Comparison of ENCODE assay signal across 24 cellular contexts in genomic region chr3:2391876-2392275, GRCh38.
"Had no signal": no experiment of that assay in that cellular context is flagged by ENCODE, and none has a peak within 500 bp of the region (broad histone marks: within the 10 kb centered on the region; RNA-seq: fewer than 3 reads in every experiment).

No MANE protein-coding gene starts in this region.

- DNase-seq: stimulated activated CD4-positive, alpha-beta T cell treated with anti-CD3 and anti-CD28 coated beads, Interleukin-2, amount 100 ng/mL, for 48 hours; stimulated activated CD4-positive, alpha-beta T cell treated with anti-CD3 and anti-CD28 coated beads, Interleukin-4, amount 100 ng/mL, for 1 hour; stimulated activated CD4-positive, alpha-beta T cell treated with anti-CD3 and anti-CD28 coated beads, Interleukin-4, amount 100 ng/mL, for 24 hours; stimulated activated CD4-positive, alpha-beta T cell treated with anti-CD3 and anti-CD28 coated beads, Interleukin-4, amount 100 ng/mL, for 4 hours; stimulated activated CD8-positive, alpha-beta memory T cell treated with anti-CD3 and anti-CD28 coated beads, Interleukin-4, amount 100 ng/mL, for 48 hours; stimulated activated naive B cell treated with anti-CD40 and anti-IgM and Interleukin-4, amounts not matched to agents 10 μg/mL and 1 μg/mL and 100 μg/mL, for 72 hours; stimulated activated naive CD4-positive, alpha-beta T cell; stimulated activated naive CD4-positive, alpha-beta T cell treated with Interleukin-2 at 50 U/mL for 16 hours; stimulated activated naive CD8-positive, alpha-beta T cell treated with anti-CD3 and anti-CD28 coated beads, Interleukin-15, amount 100 ng/mL, for 72 hours; stimulated activated naive CD8-positive, alpha-beta T cell treated with anti-CD3 and anti-CD28 coated beads, Interleukin-15, Interleukin-2, amounts not matched to agents 100 U/mL and 50 U/mL, for 24 hours; stomach; testis; thyroid gland; transverse colon; trophoblast cell; upper lobe of left lung; upper lobe of right lung; uterus had no signal

- H3K27me3 ChIP-seq: stomach, suprapubic skin, testis, thyroid gland, tibial nerve, transverse colon, upper lobe of left lung, upper lobe of right lung, uterus, vagina had no signal

- ATAC-seq: stimulated activated effector memory CD8-positive, alpha-beta T cell treated with anti-CD3 and anti-CD28 coated beads, Interleukin-12 subunit alpha, Interleukin-12 subunit beta, amount 100 ng/mL, for 72 hours; stimulated activated memory B cell treated with anti-CD40 and anti-IgM and Interleukin-4, amounts not matched to agents 10 μg/mL and 1 μg/mL and 100 μg/mL, for 72 hours; stimulated activated naive B cell treated with anti-CD40 and anti-IgM and Interleukin-4, amounts not matched to agents 10 μg/mL and 1 μg/mL and 100 μg/mL, for 72 hours; stimulated activated naive CD8-positive, alpha-beta T cell treated with anti-CD3 and anti-CD28 coated beads, Interleukin-15, amount 100 ng/mL, for 72 hours; stimulated activated naive CD8-positive, alpha-beta T cell treated with anti-CD3 and anti-CD28 coated beads, Interleukin-15, Interleukin-2, amounts not matched to agents 100 U/mL and 50 U/mL, for 24 hours; upper lobe of right lung had no signal

- H3K4me3 ChIP-seq: stomach, suprapubic skin, testis, thoracic aorta, thyroid gland, tibial nerve, transverse colon, upper lobe of left lung, upper lobe of right lung, uterus, vagina had no signal

- H3K9me3 ChIP-seq: stomach, suprapubic skin, testis, thoracic aorta, thyroid gland, tibial nerve, transverse colon, upper lobe of left lung, upper lobe of right lung, uterus, vagina had no signal

- H3K4me1 ChIP-seq: stomach, suprapubic skin, testis, thyroid gland, tibial nerve, upper lobe of left lung, upper lobe of right lung, uterus, vagina had no signal

- H3K27ac ChIP-seq: stomach, suprapubic skin, testis, thoracic aorta, thyroid gland, tibial nerve, transverse colon, upper lobe of left lung, upper lobe of right lung, uterus, vagina had no signal

- H3K36me3 ChIP-seq: stomach, suprapubic skin, thoracic aorta, thyroid gland, tibial nerve, transverse colon, upper lobe of left lung, upper lobe of right lung, uterus, vagina had no signal
